In the genomic region with DNA sequence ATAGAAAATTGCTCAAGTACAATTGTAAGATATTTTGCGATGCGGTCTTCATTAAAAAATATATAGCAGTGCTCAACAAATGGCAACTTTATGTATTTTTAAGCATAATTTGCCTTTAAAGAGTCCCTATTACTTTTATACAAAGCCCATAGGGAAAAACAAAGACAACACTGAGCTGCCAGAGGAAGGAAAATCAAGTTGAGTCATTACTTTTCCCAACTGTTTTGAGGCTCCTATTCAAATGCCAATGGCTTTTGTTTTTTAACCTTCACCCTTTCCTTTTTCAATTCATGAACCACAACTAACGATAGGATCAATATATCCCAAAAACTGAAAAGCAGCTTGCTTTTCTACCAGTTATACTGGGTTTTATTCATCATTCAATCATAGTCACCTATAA, we compare ENCODE assay signal across 14 cellular contexts.
DNase-seq lines count a peak whose midpoint lies in the region; TF ChIP-seq lines count a peak whose summit lies in the region.
"Had no signal": no experiment of that assay in that cellular context is flagged by ENCODE, and none has a peak within 500 bp of the region (broad histone marks: within the 10 kb centered on the region; RNA-seq: fewer than 3 reads in every experiment).

No MANE protein-coding gene starts in this region.

- no peak overlapping the region for H3K23ac ChIP-seq in H9 (ENCODE audit: insufficient read length, low read depth, low read length)

- H3K9me3 ChIP-seq in H9 (ENCODE audit: control insufficient read depth, low read depth, low read length) (no peaks in the 10 kb centered on the region), NT2/D1 (ENCODE audit: insufficient read depth, low read length) (peaks cover 7% of the 10 kb centered on the region), iPS-18a (ENCODE audit: control insufficient read depth, low read depth, low read length) (no peaks in the 10 kb centered on the region)
- H3K9me3 ChIP-seq: BE2C had no signal

- H2BK15ac ChIP-seq in H9 (ENCODE audit: low read depth, low read length), result no peak overlapping the region

- H2AFZ ChIP-seq in H9 (ENCODE audit: low read length), result no peak overlapping the region
- H2AFZ ChIP-seq: GM23248 had no signal

- H3K56ac ChIP-seq in H9 (ENCODE audit: insufficient read length, low read depth, low read length), result no peak overlapping the region

- H3K79me1 ChIP-seq in H9 (ENCODE audit: insufficient read depth, low read depth, low read length, poor library complexity, severe bottlenecking), result no peaks in the 10 kb centered on the region

- no peak overlapping the region for H2AK5ac ChIP-seq in H9 (ENCODE audit: insufficient read length, low read length)

- no peak overlapping the region for H3T11ph ChIP-seq in H9 (ENCODE audit: low read length)

- no peaks in the 10 kb centered on the region for H4K20me1 ChIP-seq in H9 (ENCODE audit: control insufficient read depth, insufficient read depth, insufficient read length)

- no peak overlapping the region for H3K4me3 Mint-ChIP-seq in H9
- H3K4me3 Mint-ChIP-seq: CD4-positive, alpha-beta T cell had no signal

- no peak overlapping the region for H3K4me2 ChIP-seq in H9 (ENCODE audit: insufficient read depth, insufficient read length, low read length)
- H3K4me2 ChIP-seq: KMS-11 had no signal

- H3K36me3 ChIP-seq in NT2/D1 (ENCODE audit: insufficient read depth, insufficient read length, low read length) (no peaks in the 10 kb centered on the region), iPS-18a (ENCODE audit: control insufficient read depth, low read depth, low read length) (no peaks in the 10 kb centered on the region)
- H3K36me3 ChIP-seq: BE2C had no signal

- no peak overlapping the region for H2BK5ac ChIP-seq in H9 (ENCODE audit: insufficient read length, low read length)

- DNase-seq in H9 (no peak), NT2/D1 (ENCODE audit: low read depth, low spot score) (peak; percentile 47), SIG-M5 (lab: John Stamatoyannopoulos, UW) (no peak), SHP77 (lab: John Stamatoyannopoulos, UW) (no peak), AG20443 (ENCODE audit: low spot score) (no peak)
- DNase-seq: BE2C; Caco-2; CD4-positive, alpha-beta T cell; GDM1; GM23248; H7 had no signal

- no peak overlapping the region for H4K8ac ChIP-seq in H9 (replicated peaks; ENCODE audit: insufficient read length, low read depth, low read length)

- H3K27ac Mint-ChIP-seq in H9, result peak overlapping the region; percentile 86 to 96 (median 91); a peak in 5 of 7 replicates
- H3K27ac Mint-ChIP-seq: CD4-positive, alpha-beta T cell had no signal

- no peaks in the 10 kb centered on the region for H3K79me2 ChIP-seq in H9 (ENCODE audit: insufficient read depth, low read length)

- no peak overlapping the region for H3K18ac ChIP-seq in H9 (ENCODE audit: insufficient read length, low read depth, low read length)

- H3K36me3 Mint-ChIP-seq in H9 (ENCODE audit: insufficient read depth in 1 of 3, low read depth in 3 of 3), result peaks cover 6 to 17% (median 7%) of the 10 kb centered on the region in 3 experiments; a peak in 6 of 7 replicates

- no peak overlapping the region for H2BK20ac ChIP-seq in H9 (ENCODE audit: low read depth, low read length, poor library complexity, severe bottlenecking)

- no peak overlapping the region for H4K5ac ChIP-seq in H9 (ENCODE audit: insufficient read length, low read depth, low read length)

- H2BK120ac ChIP-seq in H9 (ENCODE audit: low read depth, low read length, poor library complexity, severe bottlenecking), result no peak overlapping the region

- no peaks in the 10 kb centered on the region for H3K23me2 ChIP-seq in H9 (ENCODE audit: insufficient read length, low read depth, low read length, poor library complexity, severe bottlenecking)

- H3K4ac ChIP-seq in H9 (ENCODE audit: low read depth, low read length), result no peak overlapping the region

- H3K4me1 ChIP-seq in H9 (ENCODE audit: insufficient read depth, low read length), result peaks cover 10% of the 10 kb centered on the region
- peaks cover 2% of the 10 kb centered on the region for H3K4me1 ChIP-seq in NT2/D1 (ENCODE audit: insufficient read depth, insufficient read length)
- peaks cover 31% of the 10 kb centered on the region for H3K4me1 ChIP-seq in iPS-18a (ENCODE audit: control insufficient read depth, low read depth, low read length)
- H3K4me1 ChIP-seq: BE2C had no signal

- no peak overlapping the region for H2BK12ac ChIP-seq in H9 (ENCODE audit: insufficient read length, low read depth, low read length)

- H3K4me3 ChIP-seq in NT2/D1 (ENCODE audit: insufficient read length, low read depth) (no peak overlapping the region), iPS-18a (ENCODE audit: low read length) (peak overlapping the region; percentile 12)
- H3K4me3 ChIP-seq: GM23248 had no signal

- WGBS in H9 (ENCODE audit: extremely low coverage, insufficient read length, low lambda C conversion rate), result no CpG with 5 or more reads among the region's 3 CpGs

- H3K27me3 ChIP-seq in H9 (ENCODE audit: insufficient read depth, low read length) (no peaks in the 10 kb centered on the region), NT2/D1 (ENCODE audit: insufficient read depth, insufficient read length) (no peaks in the 10 kb centered on the region), iPS-18a (ENCODE audit: control insufficient read depth, insufficient read depth, low read length) (no peaks in the 10 kb centered on the region)
- H3K27me3 ChIP-seq: BE2C had no signal

- H4K91ac ChIP-seq in H9 (ENCODE audit: insufficient read length, low read depth, low read length), result no peak overlapping the region

- peak overlapping the region; percentile 20 for H3K27ac ChIP-seq in H9 (ENCODE audit: insufficient read length, low read depth, low read length)
- H3K27ac ChIP-seq in iPS-18a (ENCODE audit: low read length), result peak overlapping the region; percentile 26
- H3K27ac ChIP-seq: C4-2B, GM23248, KMS-11 had no signal

- TF ChIP-seq CTCF in H9 (conservative IDR thresholded peaks at IDR 0.05), result no peak

- peaks cover 30 to 38% of the 10 kb centered on the region in 2 experiments for H3K4me1 Mint-ChIP-seq in H9

- H3K27me3 Mint-ChIP-seq in H9 (ENCODE audit: low read depth), result no peaks in the 10 kb centered on the region
- H3K27me3 Mint-ChIP-seq: CD4-positive, alpha-beta T cell had no signal

- no peak overlapping the region for H3K14ac ChIP-seq in H9 (ENCODE audit: insufficient read depth, low read length)

- no peak overlapping the region for H3K9ac ChIP-seq in H9 (ENCODE audit: extremely low read depth, insufficient read length, low read length)
- no peak overlapping the region for H3K9ac ChIP-seq in NT2/D1 (ENCODE audit: insufficient read length, low read depth)
- H3K9ac ChIP-seq in iPS-18a (ENCODE audit: low read length), result peak overlapping the region; percentile 30
- H3K9ac ChIP-seq: GM23248, KMS-11 had no signal

- H3K9me3 Mint-ChIP-seq in H9, result peaks cover 4 to 9% of the 10 kb centered on the region in 2 experiments; a peak in 4 of 5 replicates
- H3K9me3 Mint-ChIP-seq: CD4-positive, alpha-beta T cell had no signal
